Comparison of ENCODE assay signal across 17 cellular contexts in genomic region chr4:139314047-139314800, GRCh38. TPM values are rescaled to one million over a fixed set of nuclear protein-coding genes. Genes with fewer than 3 reads are reported as not detected.
A peak's percentile ranks its signal among the peaks of the same experiment; 100 is the strongest.
DNase-seq lines count a peak whose midpoint lies in the region; ATAC-seq and TF ChIP-seq lines count a peak whose summit lies in the region.
"Had no signal": no experiment of that assay in that cellular context is flagged by ENCODE, and none has a peak within 500 bp of the region (broad histone marks: within the 10 kb centered on the region; RNA-seq: fewer than 3 reads in every experiment).

No MANE protein-coding gene starts in this region.

- no peak for TF ChIP-seq EP300 in upper lobe of left lung (IDR thresholded peaks at IDR 0.05)

- TF ChIP-seq POLR2A in upper lobe of left lung (IDR thresholded peaks at IDR 0.05): no peak

- WGBS in upper lobe of left lung, 2 donors: 90 to 98% methylated on average over 4 of the region's 4 CpGs

- TF ChIP-seq CTCF in activated B cell treated with CpG ODN at 0.5 μM for 24 hours (IDR thresholded peaks at IDR 0.05) (no peak), upper lobe of left lung (IDR thresholded peaks at IDR 0.05) (no peak)

- H3K27ac ChIP-seq in iPS-18a (ENCODE audit: low read length): peak overlapping the region; percentile 78
- H3K27ac ChIP-seq in upper lobe of left lung: no peak overlapping the region
- H3K27ac ChIP-seq: parathyroid adenoma had no signal

- H3K4me1 ChIP-seq in iPS-18a (ENCODE audit: control insufficient read depth, low read depth, low read length): peaks cover 36% of the 10 kb centered on the region
- peaks cover 29 to 41% (median 36%) of the 10 kb centered on the region in 4 donors for H3K4me1 ChIP-seq in upper lobe of left lung
- H3K4me1 ChIP-seq: BE2C, parathyroid adenoma had no signal

- DNase-seq in stimulated activated naive CD8-positive, alpha-beta T cell treated with anti-CD3 and anti-CD28 coated beads, Interleukin-15, amount 100 ng/mL, for 72 hours: no peak
- DNase-seq in activated B cell treated with CpG ODN at 0.5 μM for 24 hours (no peak), kidney tubule cell (ENCODE audit: low spot score) (no peak), upper lobe of left lung (no peak)
- DNase-seq: activated CD4-positive, alpha-beta T cell treated with anti-CD3 and anti-CD28 coated beads for 1 hour; BE2C; NCI-H2081 treated with DMSO at 0.1 percent for 48 hours; NCI-H774; substantia nigra; SW 1271 had no signal

- peak overlapping the region; percentile 32 for H3K4me3 ChIP-seq in iPS-18a (ENCODE audit: low read length)
- no peak overlapping the region for H3K4me3 ChIP-seq in upper lobe of left lung

- H3K27me3 ChIP-seq in iPS-18a (ENCODE audit: control insufficient read depth, insufficient read depth, low read length) (no peaks in the 10 kb centered on the region), upper lobe of left lung (no peaks in the 10 kb centered on the region)
- H3K27me3 ChIP-seq: BE2C had no signal

- H3K9me3 ChIP-seq in iPS-18a (ENCODE audit: control insufficient read depth, low read depth, low read length): no peaks in the 10 kb centered on the region
- H3K9me3 ChIP-seq in upper lobe of left lung: no peaks in the 10 kb centered on the region
- H3K9me3 ChIP-seq: BE2C had no signal

- ATAC-seq in stimulated activated naive CD8-positive, alpha-beta T cell treated with anti-CD3 and anti-CD28 coated beads, Interleukin-15, amount 100 ng/mL, for 72 hours: no peak
- ATAC-seq in activated B cell treated with CpG ODN at 0.5 μM for 24 hours (ENCODE audit: low read depth) (no peak), GM21737 (IDR thresholded peaks at IDR 0.05; ENCODE audit: unreplicated experiment) (no peak), GM18867 (IDR thresholded peaks at IDR 0.05; ENCODE audit: unreplicated experiment) (no peak), upper lobe of left lung (ENCODE audit: low FRiP score in 2 of 2) (no peak)

- H3K9me3 Mint-ChIP-seq in stimulated activated naive CD8-positive, alpha-beta T cell treated with anti-CD3 and anti-CD28 coated beads, Interleukin-15, Interleukin-2, amounts not matched to agents 100 ng/mL and 50 ng/mL, for 24 hours: no peaks in the 10 kb centered on the region
- no peaks in the 10 kb centered on the region for H3K9me3 Mint-ChIP-seq in stimulated activated naive CD8-positive, alpha-beta T cell treated with anti-CD3 and anti-CD28 coated beads, Interleukin-15, amount 100 ng/mL, for 72 hours
- no peaks in the 10 kb centered on the region for H3K9me3 Mint-ChIP-seq in activated B cell treated with CpG ODN at 0.5 μM for 24 hours

- H3K36me3 ChIP-seq in iPS-18a (ENCODE audit: control insufficient read depth, low read depth, low read length) (no peaks in the 10 kb centered on the region), upper lobe of left lung (no peaks in the 10 kb centered on the region)

- H3K27ac Mint-ChIP-seq in stimulated activated naive CD8-positive, alpha-beta T cell treated with anti-CD3 and anti-CD28 coated beads, Interleukin-15, Interleukin-2, amounts not matched to agents 100 ng/mL and 50 ng/mL, for 24 hours: peak overlapping the region; percentile 51
- peak overlapping the region in 1 of 2 donors; percentile 12 for H3K27ac Mint-ChIP-seq in stimulated activated naive CD8-positive, alpha-beta T cell treated with anti-CD3 and anti-CD28 coated beads, Interleukin-15, amount 100 ng/mL, for 72 hours
- peak overlapping the region; percentile 86 for H3K27ac Mint-ChIP-seq in activated B cell treated with CpG ODN at 0.5 μM for 24 hours
- H3K27ac Mint-ChIP-seq: mesothelial cell of epicardium had no signal

- intact Hi-C loops in activated B cell treated with CpG ODN at 0.5 μM for 24 hours (cut with micrococcal nuclease): loop anchor here (2.0 kb wide), 1 partner anchor 19 kb away; no protein-coding TSS in a partner anchor

- peaks cover 35% of the 10 kb centered on the region for H3K36me3 Mint-ChIP-seq in stimulated activated naive CD8-positive, alpha-beta T cell treated with anti-CD3 and anti-CD28 coated beads, Interleukin-15, Interleukin-2, amounts not matched to agents 100 ng/mL and 50 ng/mL, for 24 hours (ENCODE audit: low read depth)
- H3K36me3 Mint-ChIP-seq in activated B cell treated with CpG ODN at 0.5 μM for 24 hours (ENCODE audit: low read depth): peaks cover 9% of the 10 kb centered on the region

- POLR2A ChIA-PET in activated B cell treated with CpG ODN at 0.5 μM for 24 hours (lab: Charles Lee): interaction anchor here (1.9 kb wide), 1 partner anchor 13 kb away, joined by 12 read pairs; the partner anchor contains the start of gene NAA15

- peak overlapping the region; percentile 22 for H3K9ac ChIP-seq in iPS-18a (ENCODE audit: low read length)
- H3K9ac ChIP-seq: parathyroid adenoma had no signal

- H3K4me3 Mint-ChIP-seq in stimulated activated naive CD8-positive, alpha-beta T cell treated with anti-CD3 and anti-CD28 coated beads, Interleukin-15, Interleukin-2, amounts not matched to agents 100 ng/mL and 50 ng/mL, for 24 hours: peak overlapping the region; percentile 42
- no peak overlapping the region for H3K4me3 Mint-ChIP-seq in stimulated activated naive CD8-positive, alpha-beta T cell treated with anti-CD3 and anti-CD28 coated beads, Interleukin-15, amount 100 ng/mL, for 72 hours
- peak overlapping the region; percentile 71 for H3K4me3 Mint-ChIP-seq in activated B cell treated with CpG ODN at 0.5 μM for 24 hours
- H3K4me3 Mint-ChIP-seq: mesothelial cell of epicardium had no signal

- no peaks in the 10 kb centered on the region for H3K27me3 Mint-ChIP-seq in stimulated activated naive CD8-positive, alpha-beta T cell treated with anti-CD3 and anti-CD28 coated beads, Interleukin-15, Interleukin-2, amounts not matched to agents 100 ng/mL and 50 ng/mL, for 24 hours
- H3K27me3 Mint-ChIP-seq in stimulated activated naive CD8-positive, alpha-beta T cell treated with anti-CD3 and anti-CD28 coated beads, Interleukin-15, amount 100 ng/mL, for 72 hours: no peaks in the 10 kb centered on the region
- no peaks in the 10 kb centered on the region for H3K27me3 Mint-ChIP-seq in activated B cell treated with CpG ODN at 0.5 μM for 24 hours

- H3K4me1 Mint-ChIP-seq in stimulated activated naive CD8-positive, alpha-beta T cell treated with anti-CD3 and anti-CD28 coated beads, Interleukin-15, Interleukin-2, amounts not matched to agents 100 ng/mL and 50 ng/mL, for 24 hours (ENCODE audit: low read depth): peaks cover 80% of the 10 kb centered on the region
- H3K4me1 Mint-ChIP-seq in stimulated activated naive CD8-positive, alpha-beta T cell treated with anti-CD3 and anti-CD28 coated beads, Interleukin-15, amount 100 ng/mL, for 72 hours: peaks cover 69% of the 10 kb centered on the region
- peaks cover 70% of the 10 kb centered on the region for H3K4me1 Mint-ChIP-seq in activated B cell treated with CpG ODN at 0.5 μM for 24 hours

- CTCF ChIA-PET in activated B cell treated with CpG ODN at 0.5 μM for 24 hours (lab: Charles Lee): interaction anchor here (1.9 kb wide), 1 partner anchor 19 kb away, joined by 6 read pairs; no protein-coding TSS in a partner anchor

RNA-seq across cellular contexts. Expression of gene NDUFC1, which starts 11.9 kb away (rescaled TPM):
- total RNA-seq in activated B cell treated with CpG ODN at 0.5 μM for 24 hours (34.3 and 35.9 TPM in 2 replicates), upper lobe of left lung (10 to 100 TPM; 17.9 to 49.2 (median 34.6) TPM)

RNA-seq across cellular contexts. Expression of gene NAA15, which starts 12.9 kb away (rescaled TPM):
- 62.6 and 66.5 TPM in 2 replicates for total RNA-seq in activated B cell treated with CpG ODN at 0.5 μM for 24 hours
- 10 to 100 TPM; 11.0 to 37.7 (median 31.3) TPM for total RNA-seq in upper lobe of left lung

RNA-seq across cellular contexts. Expression of gene MGARP, which starts 34.2 kb away (rescaled TPM):
- not detected in 2 replicates for total RNA-seq in activated B cell treated with CpG ODN at 0.5 μM for 24 hours
- total RNA-seq in upper lobe of left lung: under 1 TPM in 2 of 6 donors, not detected in 4; 0.43 to 0.98 TPM
- total RNA-seq: HT1080 had no signal

Comparison
In these comparisons a context has a peak if more than half of its experiments do, and no peak if none do; other contexts are left out.
1. H3K4me3 Mint-ChIP-seq: peak in stimulated activated naive CD8-positive, alpha-beta T cell treated with anti-CD3 and anti-CD28 coated beads, Interleukin-15, Interleukin-2, amounts not matched to agents 100 ng/mL and 50 ng/mL, for 24 hours (single experiment) and activated B cell treated with CpG ODN at 0.5 μM for 24 hours (single experiment); none in stimulated activated naive CD8-positive, alpha-beta T cell treated with anti-CD3 and anti-CD28 coated beads, Interleukin-15, amount 100 ng/mL, for 72 hours (0 of 2).